In the genomic region with DNA sequence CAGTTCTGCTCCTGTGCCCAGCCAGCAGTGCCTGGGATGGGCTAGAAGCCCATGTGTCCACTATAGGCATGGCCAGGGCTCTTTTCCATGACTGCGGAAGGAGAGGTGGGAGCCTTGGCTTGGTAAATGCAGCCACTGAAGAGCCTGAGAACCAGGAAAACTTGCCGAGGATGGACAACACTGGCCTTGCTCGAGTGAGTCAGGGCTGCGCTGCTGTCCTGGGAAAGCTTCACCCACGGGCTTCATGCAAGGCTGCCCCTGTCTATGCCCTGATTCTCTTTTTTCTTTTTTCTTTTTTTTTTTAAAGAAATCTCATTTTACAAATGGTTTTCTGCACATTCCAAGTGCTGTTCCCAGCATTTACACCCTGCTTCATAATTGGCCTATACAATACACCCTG, we compare ENCODE assay signal across 34 cellular contexts.
"Had no signal": no experiment of that assay in that cellular context is flagged by ENCODE, and none has a peak within 500 bp of the region (broad histone marks: within the 10 kb centered on the region; RNA-seq: fewer than 3 reads in every experiment).

No MANE protein-coding gene starts in this region.

- H3K4me3 ChIP-seq: body of pancreas, breast epithelium had no signal

- H3K27me3 ChIP-seq: body of pancreas, brain microvascular endothelial cell, breast epithelium had no signal

- H3K27me3 Mint-ChIP-seq: activated B cell treated with CpG ODN at 0.5 μM for 24 hours; activated CD4-positive, alpha-beta memory T cell treated with anti-CD3 and anti-CD28 coated beads for 36 hours; activated CD8-positive, alpha-beta T cell treated with anti-CD3 and anti-CD28 coated beads for 36 hours; activated naive CD8-positive, alpha-beta T cell treated with anti-CD3 and anti-CD28 coated beads, Interleukin-2, amount 10 ng/mL, durations not matched to agents 7 days and 5 days; activated naive CD8-positive, alpha-beta T cell treated with anti-CD3 and anti-CD28 coated beads, Interleukin-2, amount 50 U/mL, for 24 hours had no signal

- H3K4me1 ChIP-seq: body of pancreas, breast epithelium had no signal

- H3K4me3 Mint-ChIP-seq: activated B cell treated with CpG ODN at 0.5 μM for 24 hours; activated CD4-positive, alpha-beta memory T cell treated with anti-CD3 and anti-CD28 coated beads for 36 hours; activated CD4-positive, alpha-beta T cell treated with anti-CD3 and anti-CD28 coated beads, Interleukin-2, amount 10 ng/mL, durations not matched to agents 24 days and 14 days; activated CD8-positive, alpha-beta T cell treated with anti-CD3 and anti-CD28 coated beads for 36 hours; activated naive CD4-positive, alpha-beta T cell treated with anti-CD3 and anti-CD28 coated beads for 36 hours; activated naive CD8-positive, alpha-beta T cell treated with anti-CD3 and anti-CD28 coated beads, Interleukin-2, amount 10 ng/mL, durations not matched to agents 7 days and 5 days; activated naive CD8-positive, alpha-beta T cell treated with anti-CD3 and anti-CD28 coated beads, Interleukin-2, amount 50 U/mL, for 24 hours; activated T-cell treated with anti-CD3 and anti-CD28 coated beads, Interleukin-2, amount 50 U/mL, for 4 hours; activated T-cell treated with anti-CD3 and anti-CD28 coated beads, Interleukin-2, amount 50 U/mL, for 72 hours; activated T-helper 1 cell treated with anti-CD3 and anti-CD28 coated beads, Interleukin-12 subunit alpha, Interleukin-12 subunit beta, Interleukin-2, Interleukin-4 antibody, amounts not matched to agents 30 ng/mL and 10 ng/mL and 1 ng/mL, durations not matched to agents 14 hours and 24 hours and 36 hours; activated T-helper 17 cell treated with anti-CD3 and anti-CD28 coated beads, Interleukin-2, amount 50 U/mL, for 72 hours; T-cell; T-helper 17 cell had no signal

- H3K9me3 ChIP-seq: body of pancreas, breast epithelium had no signal

- H3K27ac Mint-ChIP-seq: activated B cell treated with CpG ODN at 0.5 μM for 24 hours; activated CD4-positive, alpha-beta memory T cell treated with anti-CD3 and anti-CD28 coated beads for 36 hours; activated CD4-positive, alpha-beta T cell treated with anti-CD3 and anti-CD28 coated beads, Interleukin-2, amount 10 ng/mL, durations not matched to agents 24 days and 14 days; activated CD8-positive, alpha-beta T cell treated with anti-CD3 and anti-CD28 coated beads for 36 hours; activated naive CD4-positive, alpha-beta T cell treated with anti-CD3 and anti-CD28 coated beads for 36 hours; activated naive CD4-positive, alpha-beta T cell treated with anti-CD3 and anti-CD28 coated beads, Interleukin-2, amount 50 U/mL, for 72 hours; activated naive CD8-positive, alpha-beta T cell treated with anti-CD3 and anti-CD28 coated beads, Interleukin-2, amount 10 ng/mL, durations not matched to agents 7 days and 5 days; activated naive CD8-positive, alpha-beta T cell treated with anti-CD3 and anti-CD28 coated beads, Interleukin-2, amount 50 U/mL, for 24 hours; activated T-cell treated with anti-CD3 and anti-CD28 coated beads, Interleukin-2, amount 50 U/mL, for 72 hours; activated T-helper 1 cell treated with anti-CD3 and anti-CD28 coated beads, Interleukin-12 subunit alpha, Interleukin-12 subunit beta, Interleukin-2, Interleukin-4 antibody, amounts not matched to agents 30 ng/mL and 10 ng/mL and 1 ng/mL, durations not matched to agents 14 hours and 24 hours and 36 hours; activated T-helper 17 cell treated with anti-CD3 and anti-CD28 coated beads, Interleukin-2, amount 50 U/mL, for 72 hours; T-cell; T-helper 17 cell had no signal

- H3K9me3 Mint-ChIP-seq: activated B cell treated with CpG ODN at 0.5 μM for 24 hours; activated CD4-positive, alpha-beta memory T cell treated with anti-CD3 and anti-CD28 coated beads for 36 hours; activated CD4-positive, alpha-beta T cell treated with anti-CD3 and anti-CD28 coated beads, Interleukin-2, amount 10 ng/mL, durations not matched to agents 24 days and 14 days; activated CD8-positive, alpha-beta T cell treated with anti-CD3 and anti-CD28 coated beads for 36 hours; activated naive CD4-positive, alpha-beta T cell treated with anti-CD3 and anti-CD28 coated beads for 36 hours; activated naive CD4-positive, alpha-beta T cell treated with anti-CD3 and anti-CD28 coated beads, Interleukin-2, amount 50 U/mL, for 72 hours; activated naive CD8-positive, alpha-beta T cell treated with anti-CD3 and anti-CD28 coated beads, Interleukin-2, amount 10 ng/mL, durations not matched to agents 7 days and 5 days; activated naive CD8-positive, alpha-beta T cell treated with anti-CD3 and anti-CD28 coated beads, Interleukin-2, amount 50 U/mL, for 24 hours; activated T-cell treated with anti-CD3 and anti-CD28 coated beads, Interleukin-2, amount 50 U/mL, for 4 hours; activated T-cell treated with anti-CD3 and anti-CD28 coated beads, Interleukin-2, amount 50 U/mL, for 72 hours; activated T-helper 1 cell treated with anti-CD3 and anti-CD28 coated beads, Interleukin-12 subunit alpha, Interleukin-12 subunit beta, Interleukin-2, Interleukin-4 antibody, amounts not matched to agents 30 ng/mL and 10 ng/mL and 1 ng/mL, durations not matched to agents 14 hours and 24 hours and 36 hours; activated T-helper 17 cell treated with anti-CD3 and anti-CD28 coated beads, Interleukin-2, amount 50 U/mL, for 72 hours; T-cell had no signal

- H3K4me1 Mint-ChIP-seq: activated B cell treated with CpG ODN at 0.5 μM for 24 hours; activated CD4-positive, alpha-beta T cell treated with anti-CD3 and anti-CD28 coated beads, Interleukin-2, amount 10 ng/mL, durations not matched to agents 24 days and 14 days; activated naive CD8-positive, alpha-beta T cell treated with anti-CD3 and anti-CD28 coated beads, Interleukin-2, amount 10 ng/mL, durations not matched to agents 7 days and 5 days; activated T-helper 17 cell treated with anti-CD3 and anti-CD28 coated beads, Interleukin-2, amount 50 U/mL, for 72 hours; T-cell had no signal

- DNase-seq: activated B cell treated with CpG ODN at 0.5 μM for 24 hours; activated CD4-positive, alpha-beta memory T cell treated with anti-CD3 and anti-CD28 coated beads for 36 hours; activated CD4-positive, alpha-beta T cell treated with anti-CD3 and anti-CD28 coated beads for 4 hours; activated CD4-positive, alpha-beta T cell treated with anti-CD3 and anti-CD28 coated beads, Interleukin-2, amount 10 ng/mL, durations not matched to agents 24 days and 14 days; activated CD4-positive, alpha-beta T cell treated with anti-CD3 and anti-CD28 coated beads, Interleukin-2, amount 50 U/mL, for 1 hour; activated CD4-positive, alpha-beta T cell treated with anti-CD3 and anti-CD28 coated beads, Interleukin-2, amount 50 U/mL, for 4 hours; activated CD4-positive, CD25-positive, alpha-beta regulatory T cell treated with anti-CD3 and anti-CD28 coated beads, Interleukin-2, amount 50 U/mL, for 72 hours; activated CD8-positive, alpha-beta memory T cell treated with anti-CD3 and anti-CD28 coated beads, Interleukin-2, amount 50 U/mL, for 4 hours; activated CD8-positive, alpha-beta T cell treated with anti-CD3 and anti-CD28 coated beads for 36 hours; activated effector memory CD4-positive, alpha-beta T cell treated with anti-CD3 and anti-CD28 coated beads, Interleukin-2, amount 50 U/mL, for 16 hours; activated gamma-delta T cell treated with Interleukin-2 at 50 U/mL for 16 hours; activated naive CD4-positive, alpha-beta T cell; activated naive CD4-positive, alpha-beta T cell treated with anti-CD3 and anti-CD28 coated beads for 36 hours; activated naive CD4-positive, alpha-beta T cell treated with anti-CD3 and anti-CD28 coated beads, Interleukin-2, amount 50 U/mL, for 16 hours; activated naive CD8-positive, alpha-beta T cell treated with anti-CD3 and anti-CD28 coated beads, Interleukin-2, amount 10 ng/mL, durations not matched to agents 7 days and 5 days; activated naive CD8-positive, alpha-beta T cell treated with anti-CD3 and anti-CD28 coated beads, Interleukin-2, amount 50 U/mL, for 24 hours; activated T-cell treated with anti-CD3 and anti-CD28 coated beads for 4 hours; activated T-cell treated with anti-CD3 and anti-CD28 coated beads, Interleukin-2, amount 50 U/mL, for 1 hour; activated T-cell treated with anti-CD3 and anti-CD28 coated beads, Interleukin-2, amount 50 U/mL, for 4 hours; activated T-cell treated with anti-CD3 and anti-CD28 coated beads, Interleukin-2, amount 50 U/mL, for 72 hours; amniotic stem cell; aorta; body of pancreas; brain microvascular endothelial cell; central memory CD4-positive, alpha-beta T cell; T-cell; T-helper 17 cell had no signal

- H3K36me3 ChIP-seq: brain microvascular endothelial cell, breast epithelium had no signal

- H3K27ac ChIP-seq: body of pancreas, brain microvascular endothelial cell, breast epithelium, VCaP had no signal

- H3K36me3 Mint-ChIP-seq: activated CD4-positive, alpha-beta memory T cell treated with anti-CD3 and anti-CD28 coated beads for 36 hours; activated naive CD4-positive, alpha-beta T cell treated with anti-CD3 and anti-CD28 coated beads, Interleukin-2, amount 50 U/mL, for 72 hours; activated naive CD8-positive, alpha-beta T cell treated with anti-CD3 and anti-CD28 coated beads, Interleukin-2, amount 10 ng/mL, durations not matched to agents 7 days and 5 days; T-cell had no signal

- FAIRE-seq: astrocyte, TTC549 had no signal

- ATAC-seq: activated CD8-positive, alpha-beta T cell treated with anti-CD3 and anti-CD28 coated beads for 36 hours; activated naive CD4-positive, alpha-beta T cell treated with anti-CD3 and anti-CD28 coated beads, Interleukin-2, amount 50 U/mL, for 72 hours; activated naive CD8-positive, alpha-beta T cell treated with anti-CD3 and anti-CD28 coated beads, Interleukin-2, amount 50 U/mL, for 24 hours; activated T-cell treated with anti-CD3 and anti-CD28 coated beads, Interleukin-2, amount 50 U/mL, for 4 hours; activated T-cell treated with anti-CD3 and anti-CD28 coated beads, Interleukin-2, amount 50 U/mL, for 72 hours; activated T-helper 17 cell treated with anti-CD3 and anti-CD28 coated beads, Interleukin-2, amount 50 U/mL, for 72 hours; body of pancreas; T-cell; T-helper 17 cell had no signal
